In genomic region chr14:61872452-61872851, GRCh38 we compare ENCODE assay signal across 15 cellular contexts. TPM values are rescaled to one million over a fixed set of nuclear protein-coding genes. Genes with fewer than 3 reads are reported as not detected.
DNase-seq lines count a peak whose midpoint lies in the region; ATAC-seq and TF ChIP-seq lines count a peak whose summit lies in the region.
"Had no signal": no experiment of that assay in that cellular context is flagged by ENCODE, and none has a peak within 500 bp of the region (broad histone marks: within the 10 kb centered on the region; RNA-seq: fewer than 3 reads in every experiment).

No MANE protein-coding gene starts in this region.

- no peaks in the 10 kb centered on the region for H3K36me3 Mint-ChIP-seq in HFFc6 (ENCODE audit: low read depth)
- H3K36me3 Mint-ChIP-seq in chondrocyte (ENCODE audit: low read depth): peaks cover 8% of the 10 kb centered on the region
- H3K36me3 Mint-ChIP-seq in Calu3 (ENCODE audit: insufficient read depth, unreplicated experiment): no peaks in the 10 kb centered on the region

- no peak overlapping the region for H3K27ac ChIP-seq in prostate gland
- H3K27ac ChIP-seq: parathyroid adenoma, uterus had no signal

- H3K4me3 ChIP-seq in GM06990 (replicated peaks; ENCODE audit: low read depth, low read length) (no peak overlapping the region), prostate gland (no peak overlapping the region)
- H3K4me3 ChIP-seq: uterus had no signal

- H3K36me3 ChIP-seq in GM06990 (ENCODE audit: control insufficient read depth, insufficient read depth, low read length): no peaks in the 10 kb centered on the region
- no peaks in the 10 kb centered on the region for H3K36me3 ChIP-seq in prostate gland

- no peaks in the 10 kb centered on the region for H3K27me3 ChIP-seq in GM06990 (replicated peaks; ENCODE audit: control insufficient read depth, insufficient read depth, low read length)
- no peaks in the 10 kb centered on the region for H3K27me3 ChIP-seq in prostate gland (replicated peaks; ENCODE audit: insufficient read depth)
- H3K27me3 ChIP-seq: uterus had no signal

- H3K4me3 Mint-ChIP-seq in HFFc6 (no peak overlapping the region), chondrocyte (ENCODE audit: unreplicated experiment) (no peak overlapping the region), Calu3 (ENCODE audit: low read depth, unreplicated experiment) (no peak overlapping the region)
- H3K4me3 Mint-ChIP-seq: brain had no signal

- intact Hi-C loops in prostate gland (cut with DNase I): no loop called here
- intact Hi-C loops in Calu3 (cut with micrococcal nuclease; ENCODE audit: unreplicated experiment): no loop called here

- WGBS in prostate gland: 74% methylated on average over 1 of the region's 1 CpG

- TF ChIP-seq POLR2A in prostate gland (IDR thresholded peaks at IDR 0.05): no peak

- no peak overlapping the region for H3K27ac Mint-ChIP-seq in HFFc6
- H3K27ac Mint-ChIP-seq in chondrocyte (ENCODE audit: unreplicated experiment): no peak overlapping the region
- H3K27ac Mint-ChIP-seq in Calu3 (ENCODE audit: unreplicated experiment): no peak overlapping the region
- H3K27ac Mint-ChIP-seq: brain had no signal

- H3K9me3 Mint-ChIP-seq in HFFc6 (peaks cover 8% of the 10 kb centered on the region; the same call in 1 of the 2 replicates), chondrocyte (ENCODE audit: low read depth) (peaks cover 25% of the 10 kb centered on the region), Calu3 (ENCODE audit: low read depth, unreplicated experiment) (peaks cover 12% of the 10 kb centered on the region)

- peak; percentile 83 for ATAC-seq in GM19328 (IDR thresholded peaks at IDR 0.05; ENCODE audit: unreplicated experiment)
- peak; percentile 89 for ATAC-seq in HG02798 (IDR thresholded peaks at IDR 0.05; ENCODE audit: poor library complexity, unreplicated experiment)
- peak; percentile 95 for ATAC-seq in HG03558 (IDR thresholded peaks at IDR 0.05; ENCODE audit: extremely low read depth, unreplicated experiment)
- ATAC-seq: SK-N-SH treated with all-trans-retinoic acid at 6 μM for 48 hours had no signal

- no TSS peak for BruUV-seq in Calu3 (replicated peaks; lab: Mats Ljungman, UMichigan)

- no peaks in the 10 kb centered on the region for H3K4me1 ChIP-seq in prostate gland (replicated peaks)
- H3K4me1 ChIP-seq: parathyroid adenoma, uterus had no signal

- H3K4me1 Mint-ChIP-seq in HFFc6 (ENCODE audit: low read depth) (no peaks in the 10 kb centered on the region), chondrocyte (ENCODE audit: low read depth) (no peaks in the 10 kb centered on the region), Calu3 (ENCODE audit: low read depth, unreplicated experiment) (no peaks in the 10 kb centered on the region)

- peaks cover 14% of the 10 kb centered on the region for H3K27me3 Mint-ChIP-seq in HFFc6 (ENCODE audit: insufficient read depth)
- peaks cover 12% of the 10 kb centered on the region for H3K27me3 Mint-ChIP-seq in chondrocyte (ENCODE audit: low read depth)
- H3K27me3 Mint-ChIP-seq in Calu3 (ENCODE audit: unreplicated experiment): no peaks in the 10 kb centered on the region

- peak; percentile 64 for DNase-seq in GM06990 (ENCODE audit: extremely low read depth, insufficient read length)
- DNase-seq in prostate gland (ENCODE audit: low spot score): no peak
- DNase-seq in HFFc6: no peak
- no peak for DNase-seq in chondrocyte (ENCODE audit: low spot score)
- DNase-seq in Calu3: no peak
- DNase-seq: ACHN, activated T-cell treated with anti-CD3 and anti-CD28 coated beads for 4 hours, GDM1, uterus had no signal

- no peaks in the 10 kb centered on the region for H3K9me3 ChIP-seq in prostate gland
- H3K9me3 ChIP-seq: uterus had no signal

- TF ChIP-seq CTCF in GM06990 (IDR thresholded peaks at IDR 0.05; ENCODE audit: insufficient read depth, low read length, poor library complexity, severe bottlenecking): no peak
- no peak for TF ChIP-seq CTCF in prostate gland (IDR thresholded peaks at IDR 0.05)
- TF ChIP-seq CTCF in HFFc6 (IDR thresholded peaks at IDR 0.05): no peak
- no peak for TF ChIP-seq CTCF in chondrocyte (IDR thresholded peaks at IDR 0.05)
- TF ChIP-seq CTCF in Calu3 (IDR thresholded peaks at IDR 0.05; ENCODE audit: unreplicated experiment): no peak

- CTCF ChIA-PET in Calu3 (lab: Charles Lee): no interaction called here

RNA-seq across cellular contexts. Expression of gene SYT16, which starts 59.9 kb away (rescaled TPM):
- total RNA-seq in prostate gland (1 to 10 TPM; 1.5 to 7.6 TPM), chondrocyte (24.0 to 35.6 TPM (median 34.8 TPM) in 3 replicates), Calu3 (2022) (9.2 and 10.3 TPM in 2 replicates)
- total RNA-seq in HFFc6 (2021; fragmentation: NEBNext Ultra II Directional; extraction: Animal tissue kit (Norgen Biotek cat#: 25700)): 1 to 10 TPM; 1.9 to 5.3 (median 2.2) TPM
